ENCODE assay signal across 8 cellular contexts in the genomic region with DNA sequence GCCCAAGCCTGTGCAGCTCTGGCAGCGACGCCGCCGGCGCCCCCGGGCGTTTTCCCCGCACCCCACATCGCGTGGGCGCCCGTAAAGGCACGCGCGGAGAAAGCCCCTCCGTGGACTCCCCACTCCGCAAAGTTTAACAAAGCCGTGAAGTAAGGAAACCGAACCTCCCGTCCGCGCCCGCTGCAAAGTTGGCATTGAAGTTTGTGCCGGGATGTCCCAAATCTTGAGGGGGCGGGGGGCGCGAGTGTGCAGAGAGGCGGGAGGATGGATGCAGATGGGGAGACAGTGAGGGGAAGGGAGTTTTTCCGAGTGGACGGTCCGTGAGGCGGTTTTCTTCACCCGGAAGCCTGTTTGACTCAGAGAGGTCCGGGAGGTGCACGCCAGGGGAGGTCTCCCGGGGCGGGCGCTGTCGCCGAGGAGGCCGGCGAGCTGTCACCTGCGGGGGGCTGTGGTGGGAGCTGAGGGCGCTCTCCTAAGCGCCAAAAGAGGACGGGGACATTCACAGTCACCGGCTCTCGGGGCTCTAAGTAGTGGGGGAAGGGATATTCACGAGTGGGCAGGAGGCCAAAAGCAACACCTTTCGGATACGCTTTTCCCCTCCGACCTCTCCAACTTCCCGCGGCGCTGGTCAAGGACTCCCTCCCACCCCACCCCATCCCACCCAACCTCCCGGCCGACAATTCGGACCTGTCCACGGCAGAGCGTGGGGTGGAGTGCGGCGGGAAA. TPM values are rescaled to one million over a fixed set of nuclear protein-coding genes. Genes with fewer than 3 reads are reported as not detected.
DNase-seq lines count a peak whose midpoint lies in the region; ATAC-seq and TF ChIP-seq lines count a peak whose summit lies in the region.

No MANE protein-coding gene starts in this region.

- no peaks in the 10 kb centered on the region for H3K9me2 ChIP-seq in MM.1S (replicated peaks; ENCODE audit: insufficient read depth, low read length)

- peaks cover 5% of the 10 kb centered on the region for H3K36me3 Mint-ChIP-seq in nephron (ENCODE audit: low read depth)

- CTCF ChIA-PET in BJ (lab: Yijun Ruan, JAX) = interaction anchor here (0.5 to 3.5 kb wide), 10 partner anchors 9 to 1282 kb away, joined by 3 to 27 read pairs (median 4); no protein-coding TSS in a partner anchor

- no peaks in the 10 kb centered on the region for H3K9me3 Mint-ChIP-seq in nephron

- no peaks in the 10 kb centered on the region for H4K20me1 ChIP-seq in MM.1S (ENCODE audit: insufficient read depth, low read length)

- H3K9me3 ChIP-seq in MM.1S (replicated peaks; ENCODE audit: insufficient read depth, low read length) = no peaks in the 10 kb centered on the region

- H2AFZ ChIP-seq in MM.1S (ENCODE audit: low read length) = peak overlapping the region; percentile 77

- H3K27me3 ChIP-seq in BJ (ENCODE audit: control insufficient read depth, insufficient read depth, low read length) = no peaks in the 10 kb centered on the region
- H3K27me3 ChIP-seq in MM.1S (replicated peaks; ENCODE audit: insufficient read depth, low read length) = no peaks in the 10 kb centered on the region

- H3K79me2 ChIP-seq in MM.1S (ENCODE audit: low read length) = no peaks in the 10 kb centered on the region

- peaks cover 43% of the 10 kb centered on the region for H3K4me1 Mint-ChIP-seq in nephron

- no peak for TF ChIP-seq CTCF in BJ (IDR thresholded peaks at IDR 0.05; ENCODE audit: insufficient read depth, low read depth, low read length)
- TF ChIP-seq CTCF in MM.1S (IDR thresholded peaks at IDR 0.05; ENCODE audit: low read length) = no peak
- no peak for TF ChIP-seq CTCF in epithelial cell of proximal tubule (conservative IDR thresholded peaks at IDR 0.05; ENCODE audit: low read depth, low read length)
- TF ChIP-seq CTCF in nephron (IDR thresholded peaks at IDR 0.05; ENCODE audit: unreplicated experiment in 3 of 3) = no peak

- H3K36me3 ChIP-seq in BJ (ENCODE audit: control insufficient read depth, insufficient read depth, low read length) (no peaks in the 10 kb centered on the region), MM.1S (replicated peaks; ENCODE audit: insufficient read depth, low read length) (no peaks in the 10 kb centered on the region)

- no peak for ATAC-seq in GM21447 (IDR thresholded peaks at IDR 0.05; ENCODE audit: unreplicated experiment)

- peak overlapping the region; percentile 22; the same call in 1 of the 2 replicates for H3K9ac ChIP-seq in MM.1S (ENCODE audit: low read length)

- no peaks in the 10 kb centered on the region for H3F3A ChIP-seq in MM.1S (ENCODE audit: insufficient read depth, low read length)

- no peak overlapping the region for H3K27ac ChIP-seq in MM.1S (ENCODE audit: low read length)

- DNase-seq in BJ (ENCODE audit: low read depth) (no peak), MM.1S (peak; percentile 6), epithelial cell of proximal tubule (ENCODE audit: low read depth) (no peak), SIG-M5 (lab: John Stamatoyannopoulos, UW) (no peak), NCI-H1694 (lab: John Stamatoyannopoulos, UW) (no peak), HPDE6-E6E7 (ENCODE audit: extremely low spot score) (no peak)

- H3K27ac Mint-ChIP-seq in nephron = peak overlapping the region; percentile 95 to 98 (median 96)

- peaks cover 4% of the 10 kb centered on the region; the same call in 1 of the 2 replicates for H3K4me1 ChIP-seq in MM.1S (ENCODE audit: low read length)

- POLR2A ChIA-PET in BJ (lab: Charles Lee) = interaction anchor here (0.6 to 0.7 kb wide), 2 partner anchors 28 to 89 kb away, joined by 3 to 5 read pairs; no protein-coding TSS in a partner anchor

- peak overlapping the region; percentile 85 for H3K4me2 ChIP-seq in MM.1S (ENCODE audit: low read depth, low read length)

- peaks cover 22% of the 10 kb centered on the region for H3K27me3 Mint-ChIP-seq in nephron (ENCODE audit: low read depth)

- H3K4me3 ChIP-seq in BJ (ENCODE audit: low read depth, low read length) = peak overlapping the region; percentile 78
- H3K4me3 ChIP-seq in MM.1S (ENCODE audit: low read length) = peak overlapping the region; percentile 87
- H3K4me3 ChIP-seq in epithelial cell of proximal tubule (ENCODE audit: low read depth, low read length) = peak overlapping the region; percentile 95

- peak overlapping the region; percentile 97 to 100 (median 98) for H3K4me3 Mint-ChIP-seq in nephron

RNA-seq across cellular contexts. Expression of gene WLS, which starts 1.3 kb away (rescaled TPM):
- polyA plus RNA-seq in BJ (2011; rRNA removed) = 28.4 and 34.9 TPM in 2 replicates
- 22.4 and 29.3 TPM in 2 replicates for polyA minus RNA-seq in BJ (2011; rRNA and poly(A)+ RNA removed)
- 14.4 and 19.0 TPM in 2 replicates for total RNA-seq in epithelial cell of proximal tubule
